ENCODE assay signal across 9 cellular contexts in the genomic region with DNA sequence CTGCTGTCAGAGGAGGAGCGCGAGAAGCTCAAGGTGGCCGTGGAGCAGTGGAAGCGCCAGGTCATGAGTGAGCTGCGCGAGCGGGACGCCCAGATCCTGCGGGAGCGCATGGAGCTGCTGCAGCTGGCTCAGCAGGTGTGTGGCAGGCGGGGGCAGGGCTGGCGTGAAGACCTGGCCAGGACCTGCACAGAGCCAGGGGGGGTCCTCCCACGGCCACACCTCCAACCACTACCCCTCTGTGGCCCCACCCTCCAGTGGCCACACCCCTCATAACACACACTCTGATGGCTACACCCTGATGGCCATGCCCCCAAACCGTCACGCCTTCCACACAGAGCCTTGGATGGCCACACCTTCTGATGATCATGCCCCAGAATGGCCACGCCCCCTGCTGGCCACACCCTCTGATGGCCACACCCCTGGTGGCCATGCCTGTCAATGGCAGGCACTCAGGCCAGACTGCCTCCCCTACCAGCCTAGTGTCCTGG. TPM values are rescaled to one million over a fixed set of nuclear protein-coding genes. Genes with fewer than 3 reads are reported as not detected.
A peak's percentile ranks its signal among the peaks of the same experiment; 100 is the strongest.
DNase-seq lines count a peak whose midpoint lies in the region; FAIRE-seq and TF ChIP-seq lines count a peak whose summit lies in the region.
"Had no signal": no experiment of that assay in that cellular context is flagged by ENCODE, and none has a peak within 500 bp of the region (broad histone marks: within the 10 kb centered on the region; RNA-seq: fewer than 3 reads in every experiment).

No MANE protein-coding gene starts in this region.

- H3K27ac ChIP-seq in kidney (ENCODE audit: low read depth in 2 of 2, low read length in 2 of 2) = no peak overlapping the region
- H3K27ac ChIP-seq in coronary artery = no peak overlapping the region

- FAIRE-seq in kidney (lab: Jason Lieb, UNC) = no peak
- FAIRE-seq: endothelial cell of umbilical vein had no signal

- H3K9me3 ChIP-seq in Caco-2 (no peaks in the 10 kb centered on the region), MG63 (no peaks in the 10 kb centered on the region), kidney (ENCODE audit: control insufficient read depth in 1 of 2, low read length in 2 of 2) (no peaks in the 10 kb centered on the region)

- no peak overlapping the region for H3K9ac ChIP-seq in kidney (ENCODE audit: low read length in 2 of 2)

- no peak overlapping the region for H3K27ac Mint-ChIP-seq in Caco-2 (ENCODE audit: unreplicated experiment)
- peak overlapping the region; percentile 48 for H3K27ac Mint-ChIP-seq in activated CD4-positive, alpha-beta memory T cell treated with anti-CD3 and anti-CD28 coated beads, Interleukin-2, amount 10 ng/mL, durations not matched to agents 7 days and 5 days

- no peaks in the 10 kb centered on the region for H3K4me1 Mint-ChIP-seq in Caco-2 (ENCODE audit: low read depth, unreplicated experiment)
- H3K4me1 Mint-ChIP-seq in activated CD4-positive, alpha-beta memory T cell treated with anti-CD3 and anti-CD28 coated beads, Interleukin-2, amount 10 ng/mL, durations not matched to agents 7 days and 5 days = peaks cover 46% of the 10 kb centered on the region

- TF ChIP-seq CTCF in Caco-2 (IDR thresholded peaks at IDR 0.05; ENCODE audit: insufficient read depth in 1 of 2, low read depth in 1 of 2, low read length in 1 of 2, severe bottlenecking in 1 of 2, unreplicated experiment in 1 of 2) (peak; percentile 15 to 43), GM20000 (IDR thresholded peaks at IDR 0.05; ENCODE audit: extremely low read depth, missing control alignments) (no peak), kidney (IDR thresholded peaks at IDR 0.05; ENCODE audit: borderline replicate concordance, extremely low read depth, insufficient read depth) (no peak), coronary artery (IDR thresholded peaks at IDR 0.05) (no peak)

- H3K27me3 ChIP-seq in Caco-2 (replicated peaks; ENCODE audit: control insufficient read depth, insufficient read depth, low read length) = no peaks in the 10 kb centered on the region
- H3K27me3 ChIP-seq in MG63 = no peaks in the 10 kb centered on the region

- peaks cover 8% of the 10 kb centered on the region for H3K27me3 Mint-ChIP-seq in Caco-2 (ENCODE audit: insufficient read depth, unreplicated experiment)
- H3K27me3 Mint-ChIP-seq in activated CD4-positive, alpha-beta memory T cell treated with anti-CD3 and anti-CD28 coated beads, Interleukin-2, amount 10 ng/mL, durations not matched to agents 7 days and 5 days = no peaks in the 10 kb centered on the region

- H3K4me1 ChIP-seq in Caco-2 = no peaks in the 10 kb centered on the region
- no peaks in the 10 kb centered on the region for H3K4me1 ChIP-seq in kidney (ENCODE audit: control insufficient read depth in 1 of 2, insufficient read depth in 1 of 2, low read depth in 1 of 2, low read length in 2 of 2)

- H3K36me3 Mint-ChIP-seq in Caco-2 (ENCODE audit: insufficient read depth, unreplicated experiment) = no peaks in the 10 kb centered on the region
- no peaks in the 10 kb centered on the region for H3K36me3 Mint-ChIP-seq in activated CD4-positive, alpha-beta memory T cell treated with anti-CD3 and anti-CD28 coated beads, Interleukin-2, amount 10 ng/mL, durations not matched to agents 7 days and 5 days (ENCODE audit: low read depth)

- H3K4me3 ChIP-seq in Caco-2 (ENCODE audit: low read depth, low read length) = no peak overlapping the region
- H3K4me3 ChIP-seq in MG63 = no peak overlapping the region
- no peak overlapping the region for H3K4me3 ChIP-seq in kidney (ENCODE audit: low read length in 2 of 2)
- no peak overlapping the region for H3K4me3 ChIP-seq in coronary artery

- POLR2A ChIA-PET in Caco-2 (lab: Charles Lee) = no interaction called here
- POLR2A ChIA-PET in activated CD4-positive, alpha-beta memory T cell treated with anti-CD3 and anti-CD28 coated beads, Interleukin-2, amount 10 ng/mL, durations not matched to agents 7 days and 5 days (lab: Charles Lee) = no interaction called here

- H3K36me3 ChIP-seq in Caco-2 (ENCODE audit: control insufficient read depth, insufficient read depth, low read length) = no peaks in the 10 kb centered on the region
- no peaks in the 10 kb centered on the region for H3K36me3 ChIP-seq in MG63
- no peaks in the 10 kb centered on the region for H3K36me3 ChIP-seq in kidney (ENCODE audit: control insufficient read depth in 1 of 2, insufficient read depth in 2 of 2, low read length in 2 of 2)

- no TSS peak for BruUV-seq in Caco-2 (replicated peaks; lab: Mats Ljungman, UMichigan)

- intact Hi-C loops in Caco-2 (cut with micrococcal nuclease; ENCODE audit: unreplicated experiment) = no loop called here
- intact Hi-C loops in kidney (cut with DNase I) = no loop called here

- DNase-seq in Caco-2 = peak in 1 of 2 experiments; percentile 51
- DNase-seq in GM20000 (ENCODE audit: low spot score) = peak; percentile 73
- DNase-seq in MG63 = peak; percentile 52
- DNase-seq in activated CD4-positive, alpha-beta memory T cell treated with anti-CD3 and anti-CD28 coated beads, Interleukin-2, amount 10 ng/mL, durations not matched to agents 7 days and 5 days = peak; percentile 78
- peak; percentile 28 for DNase-seq in kidney tubule cell (ENCODE audit: low spot score)
- no peak for DNase-seq in GF-D8 (lab: John Stamatoyannopoulos, UW)
- DNase-seq in kidney = no peak
- DNase-seq in coronary artery (ENCODE audit: low spot score) = no peak

- CTCF ChIA-PET in Caco-2 (lab: Charles Lee) = no interaction called here
- CTCF ChIA-PET in activated CD4-positive, alpha-beta memory T cell treated with anti-CD3 and anti-CD28 coated beads, Interleukin-2, amount 10 ng/mL, durations not matched to agents 7 days and 5 days (lab: Charles Lee) = no interaction called here

- H3K9me3 Mint-ChIP-seq in Caco-2 (ENCODE audit: unreplicated experiment) = no peaks in the 10 kb centered on the region
- H3K9me3 Mint-ChIP-seq in activated CD4-positive, alpha-beta memory T cell treated with anti-CD3 and anti-CD28 coated beads, Interleukin-2, amount 10 ng/mL, durations not matched to agents 7 days and 5 days = no peaks in the 10 kb centered on the region

- H3K4me3 Mint-ChIP-seq in Caco-2 (ENCODE audit: unreplicated experiment) = no peak overlapping the region
- peak overlapping the region; percentile 17 for H3K4me3 Mint-ChIP-seq in activated CD4-positive, alpha-beta memory T cell treated with anti-CD3 and anti-CD28 coated beads, Interleukin-2, amount 10 ng/mL, durations not matched to agents 7 days and 5 days

RNA-seq across cellular contexts. Expression of a gene that starts 23.4 kb away (rescaled TPM):
- total RNA-seq in Caco-2 (2022) = 0.12 TPM in 1 of 2 replicates, not detected in the other
- total RNA-seq in MG63 (2014; rRNA removed; shearing (Covaris generic); ENCODE audit: low replicate concordance) = 16.5 and 22.3 TPM in 2 replicates
- 1 to 10 TPM; 5.4 to 6.7 TPM for total RNA-seq in activated CD4-positive, alpha-beta memory T cell treated with anti-CD3 and anti-CD28 coated beads, Interleukin-2, amount 10 ng/mL, durations not matched to agents 7 days and 5 days
- 0.60 TPM for total RNA-seq in kidney
- polyA plus RNA-seq in kidney (ENCODE audit: insufficient read depth, low read depth, low replicate concordance) = not detected

Comparison
In these comparisons a context has a peak if more than half of its experiments do, and no peak if none do; other contexts are left out.
1. DNase-seq: peak in GM20000 (single experiment), MG63 (single experiment), activated CD4-positive, alpha-beta memory T cell treated with anti-CD3 and anti-CD28 coated beads, Interleukin-2, amount 10 ng/mL, durations not matched to agents 7 days and 5 days (single experiment) and kidney tubule cell (single experiment); none in GF-D8 (single experiment), kidney (single experiment) and coronary artery (single experiment).
2. CTCF ChIP-seq: peak in Caco-2 (2 of 2); none in GM20000 (single experiment), kidney (single experiment) and coronary artery (single experiment).